In genomic region chr13:29743229-29743786, GRCh38 we compare ENCODE assay signal across 11 cellular contexts.
DNase-seq lines count a peak whose midpoint lies in the region; ATAC-seq, FAIRE-seq and TF ChIP-seq lines count a peak whose summit lies in the region.
"Had no signal": no experiment of that assay in that cellular context is flagged by ENCODE, and none has a peak within 500 bp of the region (broad histone marks: within the 10 kb centered on the region; RNA-seq: fewer than 3 reads in every experiment).

No MANE protein-coding gene starts in this region.

- H3K4me3 ChIP-seq in HFF-Myc (replicated peaks; ENCODE audit: low read depth, low read length) (0 out of 2 replicates have a peak overlapping the region, but pooled peaks have one; percentile 1), H1 (ENCODE audit: extremely low read depth in 1 of 4, insufficient read depth in 2 of 4, low read depth in 3 of 4, low read length in 4 of 4) (no peak overlapping the region), lower leg skin (ENCODE audit: low read depth, poor library complexity, severe bottlenecking) (no peak overlapping the region), thyroid gland (replicated peaks in 1 of 3) (no peak overlapping the region)
- H3K4me3 ChIP-seq: K562, skin epidermis had no signal

- H3K18ac ChIP-seq in H1 (ENCODE audit: extremely low read depth, low read length), result no peak overlapping the region

- H4K20me1 ChIP-seq in H1 (replicated peaks in 1 of 2; ENCODE audit: control insufficient read depth in 1 of 2, insufficient read depth in 2 of 2, low read length in 2 of 2), result no peaks in the 10 kb centered on the region

- no peak overlapping the region for H4K8ac ChIP-seq in H1 (ENCODE audit: extremely low read depth, insufficient read depth, low read length)

- H3K36me3 ChIP-seq in H1 (ENCODE audit: control insufficient read depth in 2 of 4, insufficient read depth in 4 of 4, low read length in 3 of 4), result no peaks in the 10 kb centered on the region
- H3K36me3 ChIP-seq in thyroid gland, result no peaks in the 10 kb centered on the region

- H2AK5ac ChIP-seq in H1 (ENCODE audit: low read depth, low read length), result no peak overlapping the region

- no peak overlapping the region for H2BK5ac ChIP-seq in H1 (ENCODE audit: low read depth, low read length)

- no peak overlapping the region for H3K4ac ChIP-seq in H1 (replicated peaks; ENCODE audit: insufficient read length, low read depth, low read length)

- no peak overlapping the region for H2BK20ac ChIP-seq in H1 (ENCODE audit: low read length)

- no peak overlapping the region for H4K5ac ChIP-seq in H1 (ENCODE audit: insufficient read length, low read depth, low read length)

- ATAC-seq in HG02610 (IDR thresholded peaks at IDR 0.05; ENCODE audit: unreplicated experiment), result no peak
- ATAC-seq: K562; stimulated activated memory B cell treated with anti-CD40 and anti-IgM and Interleukin-4, amounts not matched to agents 10 μg/mL and 1 μg/mL and 100 μg/mL, for 72 hours had no signal

- H3K56ac ChIP-seq in H1 (replicated peaks; ENCODE audit: insufficient read length, low read depth, low read length), result no peak overlapping the region

- H2BK120ac ChIP-seq in H1 (replicated peaks; ENCODE audit: low read depth, low read length), result no peak overlapping the region

- TF ChIP-seq POLR2A in H1 (IDR thresholded peaks at IDR 0.05; ENCODE audit: control extremely low read depth in 1 of 2, low read depth in 2 of 2, low read length in 2 of 2) (no peak), lower leg skin (IDR thresholded peaks at IDR 0.05) (no peak), thyroid gland (IDR thresholded peaks at IDR 0.05) (no peak)

- no peak overlapping the region for H3K14ac ChIP-seq in H1 (ENCODE audit: insufficient read length)

- no peaks in the 10 kb centered on the region for H3K27me3 ChIP-seq in H1 (replicated peaks in 1 of 4; ENCODE audit: control insufficient read depth in 3 of 4, extremely low read depth in 1 of 4, insufficient read depth in 3 of 4, low read length in 3 of 4)
- H3K27me3 ChIP-seq in thyroid gland, result no peaks in the 10 kb centered on the region

- no peak overlapping the region for H3K27ac ChIP-seq in H1 (ENCODE audit: low read depth, low read length)
- no peak overlapping the region for H3K27ac ChIP-seq in thyroid gland

- H3K9me3 ChIP-seq in H1 (ENCODE audit: insufficient read depth in 2 of 2, low read depth in 1 of 2, low read length in 1 of 2) (no peaks in the 10 kb centered on the region), thyroid gland (no peaks in the 10 kb centered on the region)

- H2AFZ ChIP-seq in H1 (ENCODE audit: low read length), result 0 out of 2 replicates have a peak overlapping the region, but pooled peaks have one; percentile 10

- H3K23ac ChIP-seq in H1 (ENCODE audit: insufficient read length), result no peak overlapping the region

- no peak overlapping the region for H2BK15ac ChIP-seq in H1 (ENCODE audit: low read length)

- no peak for TF ChIP-seq RAD21 in H1 (IDR thresholded peaks at IDR 0.05 in 1 of 2, conservative IDR thresholded peaks at IDR 0.05 in 1 of 2; ENCODE audit: low read depth in 2 of 2, low read length in 2 of 2)

- 0 out of 2 replicates have a peak overlapping the region, but pooled peaks have one; percentile 39 for H2BK12ac ChIP-seq in H1 (ENCODE audit: low read depth, low read length)

- peak; percentile 89 for DNase-seq in HFF-Myc (ENCODE audit: extremely low read depth, low read depth)
- no peak for DNase-seq in H1 (ENCODE audit: low read depth in 1 of 2, low spot score in 2 of 2)
- peak; percentile 69 to 88 for DNase-seq in lower leg skin (ENCODE audit: low spot score in 2 of 2)
- DNase-seq in thyroid gland, result peak; percentile 19 to 23
- no peak for DNase-seq in urothelium cell line (ENCODE audit: low spot score)
- DNase-seq in NOMO-1 treated with DMSO at 0.1 percent for 48 hours (lab: John Stamatoyannopoulos, UW; ENCODE audit: unreplicated experiment), result no peak
- DNase-seq: NCI-H526 treated with DMSO at 0.1 percent for 48 hours had no signal

- intact Hi-C loops in lower leg skin (cut with DNase I; ENCODE audit: low total_unique reads) (no loop called here), thyroid gland (cut with DNase I) (no loop called here)

- no peak for FAIRE-seq in H1 (lab: Jason Lieb, UNC)
- no peak for FAIRE-seq in urothelium cell line (lab: Jason Lieb, UNC)
- FAIRE-seq: K562 had no signal

- no peaks in the 10 kb centered on the region for H3K4me1 ChIP-seq in H1 (replicated peaks in 1 of 4; ENCODE audit: control insufficient read depth in 3 of 4, insufficient read depth in 4 of 4, low read length in 3 of 4)
- peaks cover 0 to 11% of the 10 kb centered on the region in 2 donors for H3K4me1 ChIP-seq in thyroid gland

- H3K23me2 ChIP-seq in H1 (ENCODE audit: low read depth, low read length), result no peaks in the 10 kb centered on the region

- CTCF ChIA-PET in H1 (lab: Charles Lee; ENCODE audit: partially characterized antibody), result interaction anchor here (1.3 kb wide), 1 partner anchor 29 kb away, joined by 3 read pairs; no protein-coding TSS in a partner anchor

- no peaks in the 10 kb centered on the region for H3K79me2 ChIP-seq in H1 (ENCODE audit: control insufficient read depth in 1 of 2, insufficient read depth in 2 of 2, low read length in 2 of 2)

- H3K4me2 ChIP-seq in H1 (ENCODE audit: insufficient read depth in 1 of 2, low read depth in 2 of 2, low read length in 2 of 2), result no peak overlapping the region

- no peaks in the 10 kb centered on the region for H3K79me1 ChIP-seq in H1 (ENCODE audit: low read depth, low read length)

- POLR2A ChIA-PET in H1 (lab: Charles Lee; ENCODE audit: partially characterized antibody), result no interaction called here

- TF ChIP-seq EP300 in H1 (IDR thresholded peaks at IDR 0.05; ENCODE audit: borderline replicate concordance in 1 of 2, low read depth in 2 of 2, low read length in 2 of 2), result no peak

- H3K9ac ChIP-seq in H1 (replicated peaks in 1 of 4; ENCODE audit: extremely low read depth in 1 of 4, low read depth in 3 of 4, low read length in 3 of 4), result no peak overlapping the region

- no peak overlapping the region for H4K91ac ChIP-seq in H1 (replicated peaks; ENCODE audit: insufficient read length, low read length)

- no peak for TF ChIP-seq CTCF in HFF-Myc (IDR thresholded peaks at IDR 0.05; ENCODE audit: low read depth, low read length, missing control alignments)
- TF ChIP-seq CTCF in H1 (IDR thresholded peaks at IDR 0.05; ENCODE audit: control extremely low read depth in 1 of 3, insufficient read depth in 1 of 3, low read depth in 1 of 3, low read length in 3 of 3), result no peak
- no peak for TF ChIP-seq CTCF in lower leg skin (IDR thresholded peaks at IDR 0.05)
- no peak for TF ChIP-seq CTCF in thyroid gland (IDR thresholded peaks at IDR 0.05)

- 83% methylated on average over 15 of the region's 15 CpGs; no CpG with 5 or more reads in 1 of the 2 experiments for WGBS in H1 (ENCODE audit: extremely low coverage in 1 of 2, insufficient coverage in 1 of 2, insufficient read length in 1 of 2, insufficient replicate concordance in 2 of 2, low coverage in 1 of 2, low lambda C conversion rate in 2 of 2, missing lambda C conversion rate in 1 of 2), 2 experiments
- 22% methylated on average over 15 of the region's 15 CpGs for WGBS in lower leg skin, 2 donors
- 54 to 56% methylated on average over 15 of the region's 15 CpGs for WGBS in thyroid gland, 2 donors

TF ChIP-seq in H1, 55 proteins besides CTCF, POLR2A, EP300 and RAD21:
- TF ChIP-seq SRF (IDR thresholded peaks at IDR 0.05; ENCODE audit: low read depth, low read length), result no peak
- no peak for TF ChIP-seq USF2 (IDR thresholded peaks at IDR 0.05; ENCODE audit: low read length)
- TF ChIP-seq ATF2 (IDR thresholded peaks at IDR 0.05; ENCODE audit: low read length), result no peak
- no peak for TF ChIP-seq NRF1 (IDR thresholded peaks at IDR 0.05; ENCODE audit: low read depth, low read length)
- TF ChIP-seq RBBP5 (IDR thresholded peaks at IDR 0.05; ENCODE audit: borderline replicate concordance, low read depth, low read length), result no peak
- no peak for TF ChIP-seq SIRT6 (IDR thresholded peaks at IDR 0.05; ENCODE audit: low read length)
- TF ChIP-seq ASH2L (IDR thresholded peaks at IDR 0.05; ENCODE audit: low read length), result no peak
- no peak for TF ChIP-seq ATF3 (IDR thresholded peaks at IDR 0.05; ENCODE audit: insufficient read depth, low read depth, low read length)
- no peak for TF ChIP-seq SIX5 (IDR thresholded peaks at IDR 0.05; ENCODE audit: low read depth, low read length)
- TF ChIP-seq KDM5A (IDR thresholded peaks at IDR 0.05; ENCODE audit: low read length), result no peak
- no peak for TF ChIP-seq CTBP2 (IDR thresholded peaks at IDR 0.05; ENCODE audit: borderline replicate concordance, insufficient read depth, insufficient read length, low read length)
- TF ChIP-seq GABPA (IDR thresholded peaks at IDR 0.05; ENCODE audit: borderline replicate concordance, insufficient read depth, low read length), result no peak

Comparison
In these comparisons a context has a peak if more than half of its experiments do, and no peak if none do; other contexts are left out.
1. DNase-seq: peak in HFF-Myc (single experiment), lower leg skin (2 of 2) and thyroid gland (2 of 2); none in H1 (0 of 2), urothelium cell line (single experiment) and NOMO-1 treated with DMSO at 0.1 percent for 48 hours (single experiment).